ENCODE assay signal across 8 cellular contexts in the genomic region with DNA sequence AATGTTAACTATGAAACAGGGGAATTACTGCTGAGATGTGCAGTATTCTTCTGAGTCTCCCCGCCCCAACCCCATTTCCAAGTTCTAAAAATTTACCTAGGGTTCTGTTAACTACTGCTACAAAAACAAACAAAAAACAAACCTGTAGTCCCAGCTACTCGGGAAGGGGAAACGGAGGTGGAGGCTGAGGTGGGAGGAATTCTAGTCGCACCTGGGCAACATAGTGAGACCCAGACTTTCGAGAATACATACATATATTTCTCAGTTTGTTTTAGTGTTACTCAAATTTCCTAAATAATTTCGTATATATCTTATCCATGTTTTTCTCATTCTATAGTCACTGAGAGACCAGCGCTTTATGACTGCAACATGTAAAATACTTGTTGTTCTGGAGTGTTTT. TPM values are rescaled to one million over a fixed set of nuclear protein-coding genes. Genes with fewer than 3 reads are reported as not detected.
DNase-seq lines count a peak whose midpoint lies in the region; ATAC-seq and TF ChIP-seq lines count a peak whose summit lies in the region.

No MANE protein-coding gene starts in this region.

- peaks cover 38% of the 10 kb centered on the region for H3K4me1 Mint-ChIP-seq in dendritic cell treated with granulocyte-macrophage colony-stimulating factor and Interleukin-4, amounts not matched to agents 40 ng/mL and 50 ng/mL, for 4 days (ENCODE audit: low read depth)
- peaks cover 47 to 51% of the 10 kb centered on the region in 2 donors for H3K4me1 Mint-ChIP-seq in natural killer cell

- no peak for ATAC-seq in natural killer cell
- ATAC-seq in HG03469 (IDR thresholded peaks at IDR 0.05; ENCODE audit: unreplicated experiment): no peak
- no peak for ATAC-seq in HG02588 (IDR thresholded peaks at IDR 0.05; ENCODE audit: unreplicated experiment)
- no peak for ATAC-seq in HG03432 (IDR thresholded peaks at IDR 0.05; ENCODE audit: unreplicated experiment)

- no peaks in the 10 kb centered on the region for H3K27me3 Mint-ChIP-seq in dendritic cell treated with granulocyte-macrophage colony-stimulating factor and Interleukin-4, amounts not matched to agents 40 ng/mL and 50 ng/mL, for 4 days
- H3K27me3 Mint-ChIP-seq in natural killer cell (ENCODE audit: low read depth in 2 of 2): peaks cover 1 to 3% of the 10 kb centered on the region in 2 donors

- DNase-seq in AG09309 (ENCODE audit: low read depth) (no peak), Karpas-422 (peak; percentile 50), natural killer cell (no peak), NCI-H2029 treated with DMSO at 0.1 percent for 48 hours (lab: John Stamatoyannopoulos, UW) (no peak)

- H3K9me2 ChIP-seq in Karpas-422 (replicated peaks; ENCODE audit: insufficient read depth, low read length): no peaks in the 10 kb centered on the region

- H3K9me3 Mint-ChIP-seq in dendritic cell treated with granulocyte-macrophage colony-stimulating factor and Interleukin-4, amounts not matched to agents 40 ng/mL and 50 ng/mL, for 4 days: no peaks in the 10 kb centered on the region
- H3K9me3 Mint-ChIP-seq in natural killer cell: no peaks in the 10 kb centered on the region

- H3K4me3 Mint-ChIP-seq in dendritic cell treated with granulocyte-macrophage colony-stimulating factor and Interleukin-4, amounts not matched to agents 40 ng/mL and 50 ng/mL, for 4 days: peak overlapping the region; percentile 97
- peak overlapping the region; percentile 99 for H3K4me3 Mint-ChIP-seq in natural killer cell

- peak overlapping the region; percentile 100 for H3K27ac Mint-ChIP-seq in dendritic cell treated with granulocyte-macrophage colony-stimulating factor and Interleukin-4, amounts not matched to agents 40 ng/mL and 50 ng/mL, for 4 days
- H3K27ac Mint-ChIP-seq in natural killer cell: peak overlapping the region; percentile 99 to 100

- H3K27ac ChIP-seq in Karpas-422 (ENCODE audit: low read length): peak overlapping the region; percentile 78

- H3K36me3 ChIP-seq in Karpas-422 (ENCODE audit: insufficient read depth, low read length): no peaks in the 10 kb centered on the region

- H3K4me3 ChIP-seq in AG09309 (ENCODE audit: control insufficient read depth, low read depth, low read length) (peak overlapping the region; percentile 74), Karpas-422 (ENCODE audit: low read length) (peak overlapping the region; percentile 81)

- no peak for TF ChIP-seq CTCF in AG09309 (IDR thresholded peaks at IDR 0.05; ENCODE audit: control insufficient read depth, insufficient read depth, low read depth, low read length, missing control alignments)
- TF ChIP-seq CTCF in natural killer cell (IDR thresholded peaks at IDR 0.05): no peak

- intact Hi-C loops in dendritic cell treated with granulocyte-macrophage colony-stimulating factor and Interleukin-4, amounts not matched to agents 40 ng/mL and 50 ng/mL, for 4 days (cut with micrococcal nuclease): loop anchor here (2.0 kb wide), 1 partner anchor 132 kb away; no protein-coding TSS in a partner anchor
- intact Hi-C loops in natural killer cell (cut with micrococcal nuclease): no loop called here

- H3K36me3 Mint-ChIP-seq in dendritic cell treated with granulocyte-macrophage colony-stimulating factor and Interleukin-4, amounts not matched to agents 40 ng/mL and 50 ng/mL, for 4 days (ENCODE audit: low read depth): peaks cover 33% of the 10 kb centered on the region
- no peaks in the 10 kb centered on the region for H3K36me3 Mint-ChIP-seq in natural killer cell

- H3K4me1 ChIP-seq in Karpas-422 (ENCODE audit: low read length): peaks cover 29% of the 10 kb centered on the region

- peak overlapping the region; percentile 87 for H3K4me2 ChIP-seq in Karpas-422 (ENCODE audit: low read depth, low read length, poor library complexity, severe bottlenecking)

- H3K79me2 ChIP-seq in Karpas-422 (ENCODE audit: low read length): peaks cover 59% of the 10 kb centered on the region

- H3K9me3 ChIP-seq in Karpas-422 (ENCODE audit: low read length): no peaks in the 10 kb centered on the region

- no peak overlapping the region for H2AFZ ChIP-seq in Karpas-422 (ENCODE audit: low read length)

- no peaks in the 10 kb centered on the region for H3K27me3 ChIP-seq in Karpas-422 (ENCODE audit: low read length)

- H4K20me1 ChIP-seq in Karpas-422 (ENCODE audit: insufficient read depth, low read depth, low read length): no peaks in the 10 kb centered on the region

- peak overlapping the region; percentile 84 for H3K9ac ChIP-seq in Karpas-422 (ENCODE audit: low read length)

RNA-seq across cellular contexts. Expression of gene STAM2, which starts 1.0 kb away (rescaled TPM):
- 18.8 and 31.0 TPM in 2 replicates for total RNA-seq in Karpas-422 (2014; rRNA removed; shearing (Covaris generic); ENCODE audit: low replicate concordance)
- 10 to 100 TPM; 18.7 to 23.1 (median 19.2) TPM for total RNA-seq in natural killer cell
